ENCODE assay signal across 11 cellular contexts in genomic region chr6:16472349-16473069, GRCh38.
DNase-seq lines count a peak whose midpoint lies in the region; ATAC-seq and TF ChIP-seq lines count a peak whose summit lies in the region.
"Had no signal": no experiment of that assay in that cellular context is flagged by ENCODE, and none has a peak within 500 bp of the region (broad histone marks: within the 10 kb centered on the region; RNA-seq: fewer than 3 reads in every experiment).

No MANE protein-coding gene starts in this region.

- intact Hi-C loops in activated T-helper 1 cell treated with anti-CD3 and anti-CD28 coated beads, Interleukin-12 subunit alpha, Interleukin-12 subunit beta, Interleukin-2, Interleukin-4 antibody, amounts not matched to agents 30 ng/mL and 10 ng/mL and 1 ng/mL, durations not matched to agents 14 hours and 24 hours and 36 hours (cut with micrococcal nuclease), result loop anchor here (1.0 kb wide), 2 partner anchors 9 to 40 kb away; no protein-coding TSS in a partner anchor

- DNase-seq in AG04449 (ENCODE audit: low read depth, low spot score) (peak; percentile 71), GM03348 (ENCODE audit: low spot score) (peak; percentile 16), germinal center (ENCODE audit: low spot score) (peak; percentile 8), NCI-H345 (lab: John Stamatoyannopoulos, UW) (no peak), GM19240 (ENCODE audit: insufficient read length, low spot score) (no peak)
- DNase-seq in activated T-helper 1 cell treated with anti-CD3 and anti-CD28 coated beads, Interleukin-12 subunit alpha, Interleukin-12 subunit beta, Interleukin-2, Interleukin-4 antibody, amounts not matched to agents 30 ng/mL and 10 ng/mL and 1 ng/mL, durations not matched to agents 14 hours and 24 hours and 36 hours (ENCODE audit: low spot score), result no peak
- no peak for DNase-seq in effector CD4-positive, alpha-beta T cell
- DNase-seq: DMS53, NCI-H774 had no signal

- no peak overlapping the region; the same call in 1 of the 2 replicates for H3K4me3 ChIP-seq in AG04449 (ENCODE audit: low read depth, low read length)
- H3K4me3 ChIP-seq: transverse colon had no signal

- H3K27ac Mint-ChIP-seq in activated T-helper 1 cell treated with anti-CD3 and anti-CD28 coated beads, Interleukin-12 subunit alpha, Interleukin-12 subunit beta, Interleukin-2, Interleukin-4 antibody, amounts not matched to agents 30 ng/mL and 10 ng/mL and 1 ng/mL, durations not matched to agents 14 hours and 24 hours and 36 hours, result peak overlapping the region; percentile 93

- H3K4me1 Mint-ChIP-seq in activated T-helper 1 cell treated with anti-CD3 and anti-CD28 coated beads, Interleukin-12 subunit alpha, Interleukin-12 subunit beta, Interleukin-2, Interleukin-4 antibody, amounts not matched to agents 30 ng/mL and 10 ng/mL and 1 ng/mL, durations not matched to agents 14 hours and 24 hours and 36 hours (ENCODE audit: low read depth), result peaks cover 79% of the 10 kb centered on the region

- no peak for TF ChIP-seq CTCF in AG04449 (IDR thresholded peaks at IDR 0.05; ENCODE audit: insufficient read depth, low read length, missing control alignments)

- CTCF ChIA-PET in AG04449 (lab: Yijun Ruan, JAX), result interaction anchor here (1.7 kb wide), 1 partner anchor 39 kb away, joined by 4 read pairs; no protein-coding TSS in a partner anchor

- POLR2A ChIA-PET in AG04449 (lab: Yijun Ruan, JAX), result interaction anchor here (0.6 to 1.6 kb wide), 2 partner anchors 22 to 130 kb away, joined by 3 to 5 read pairs; no protein-coding TSS in a partner anchor

- H3K9me3 Mint-ChIP-seq in activated T-helper 1 cell treated with anti-CD3 and anti-CD28 coated beads, Interleukin-12 subunit alpha, Interleukin-12 subunit beta, Interleukin-2, Interleukin-4 antibody, amounts not matched to agents 30 ng/mL and 10 ng/mL and 1 ng/mL, durations not matched to agents 14 hours and 24 hours and 36 hours, result peaks cover 8% of the 10 kb centered on the region

- peaks cover 37% of the 10 kb centered on the region for H3K36me3 Mint-ChIP-seq in activated T-helper 1 cell treated with anti-CD3 and anti-CD28 coated beads, Interleukin-12 subunit alpha, Interleukin-12 subunit beta, Interleukin-2, Interleukin-4 antibody, amounts not matched to agents 30 ng/mL and 10 ng/mL and 1 ng/mL, durations not matched to agents 14 hours and 24 hours and 36 hours (ENCODE audit: low read depth)

- no peak overlapping the region for H3K4me3 Mint-ChIP-seq in activated T-helper 1 cell treated with anti-CD3 and anti-CD28 coated beads, Interleukin-12 subunit alpha, Interleukin-12 subunit beta, Interleukin-2, Interleukin-4 antibody, amounts not matched to agents 30 ng/mL and 10 ng/mL and 1 ng/mL, durations not matched to agents 14 hours and 24 hours and 36 hours

- no peaks in the 10 kb centered on the region for H3K27me3 Mint-ChIP-seq in activated T-helper 1 cell treated with anti-CD3 and anti-CD28 coated beads, Interleukin-12 subunit alpha, Interleukin-12 subunit beta, Interleukin-2, Interleukin-4 antibody, amounts not matched to agents 30 ng/mL and 10 ng/mL and 1 ng/mL, durations not matched to agents 14 hours and 24 hours and 36 hours (ENCODE audit: insufficient read depth)

- no peak for ATAC-seq in HG03139 (IDR thresholded peaks at IDR 0.05; ENCODE audit: unreplicated experiment)

Comparison
In these comparisons a context has a peak if more than half of its experiments do, and no peak if none do; other contexts are left out.
1. DNase-seq: peak in AG04449 (single experiment), GM03348 (single experiment) and germinal center (single experiment); none in activated T-helper 1 cell treated with anti-CD3 and anti-CD28 coated beads, Interleukin-12 subunit alpha, Interleukin-12 subunit beta, Interleukin-2, Interleukin-4 antibody, amounts not matched to agents 30 ng/mL and 10 ng/mL and 1 ng/mL, durations not matched to agents 14 hours and 24 hours and 36 hours (single experiment), NCI-H345 (single experiment), GM19240 (single experiment) and effector CD4-positive, alpha-beta T cell (single experiment).